In genomic region chr3:119352235-119352634, GRCh38 we compare ENCODE assay signal across 9 cellular contexts. TPM values are rescaled to one million over a fixed set of nuclear protein-coding genes. Genes with fewer than 3 reads are reported as not detected.
DNase-seq lines count a peak whose midpoint lies in the region; ATAC-seq, FAIRE-seq and TF ChIP-seq lines count a peak whose summit lies in the region.
"Had no signal": no experiment of that assay in that cellular context is flagged by ENCODE, and none has a peak within 500 bp of the region (broad histone marks: within the 10 kb centered on the region; RNA-seq: fewer than 3 reads in every experiment).

No MANE protein-coding gene starts in this region.

- H3K36me3 ChIP-seq in astrocyte (ENCODE audit: insufficient read depth, low read length), result peaks cover 2% of the 10 kb centered on the region
- no peaks in the 10 kb centered on the region for H3K36me3 ChIP-seq in skeletal muscle tissue (ENCODE audit: control insufficient read depth in 3 of 3, insufficient read depth in 3 of 3, low read length in 3 of 3)
- H3K36me3 ChIP-seq in small intestine (ENCODE audit: control insufficient read depth in 2 of 2, insufficient read depth in 2 of 2, low read length in 2 of 2), result no peaks in the 10 kb centered on the region

- H3K79me2 ChIP-seq in astrocyte (ENCODE audit: insufficient read depth, low read length), result peaks cover 68% of the 10 kb centered on the region

- H3K9me3 Mint-ChIP-seq in astrocyte (ENCODE audit: unreplicated experiment), result no peaks in the 10 kb centered on the region

- H3K27ac Mint-ChIP-seq in astrocyte (ENCODE audit: unreplicated experiment), result peak overlapping the region; percentile 86

- H3K9me3 ChIP-seq in astrocyte (ENCODE audit: insufficient read depth, low read depth, low read length), result no peaks in the 10 kb centered on the region
- H3K9me3 ChIP-seq in skeletal muscle tissue (ENCODE audit: control insufficient read depth in 3 of 3, low read length in 3 of 3), result no peaks in the 10 kb centered on the region
- H3K9me3 ChIP-seq in small intestine (ENCODE audit: control insufficient read depth, low read depth), result no peaks in the 10 kb centered on the region

- no peaks in the 10 kb centered on the region for H3K27me3 Mint-ChIP-seq in astrocyte (ENCODE audit: low read depth, unreplicated experiment)

- H3K9ac ChIP-seq in astrocyte (ENCODE audit: low read length), result peak overlapping the region; percentile 24
- H3K9ac ChIP-seq in skeletal muscle tissue (ENCODE audit: low read depth in 1 of 3, low read length in 3 of 3), result no peak overlapping the region

- FAIRE-seq in astrocyte (lab: Jason Lieb, UNC) (no peak), small intestine (lab: Jason Lieb, UNC) (no peak)
- FAIRE-seq: islet of Langerhans had no signal

- no peak for TF ChIP-seq CTCF in astrocyte (IDR thresholded peaks at IDR 0.05; ENCODE audit: insufficient read depth, low read depth, low read length)

- no peak for TF ChIP-seq POLR2A in GM18505 (IDR thresholded peaks at IDR 0.05; ENCODE audit: borderline replicate concordance, extremely low read depth, insufficient read depth, insufficient read length)

- peak overlapping the region; percentile 58 for H3K4me3 Mint-ChIP-seq in astrocyte (ENCODE audit: unreplicated experiment)

- peak overlapping the region; percentile 53 for H3K27ac ChIP-seq in astrocyte (ENCODE audit: low read depth, low read length)
- H3K27ac ChIP-seq in skeletal muscle tissue (ENCODE audit: low read depth, low read length), result peak overlapping the region; percentile 15
- peak overlapping the region in 1 of 2 donors; percentile 64 for H3K27ac ChIP-seq in small intestine (ENCODE audit: low read depth in 1 of 2, low read length in 1 of 2)

- peak overlapping the region; percentile 61 for H3K4me2 ChIP-seq in astrocyte (ENCODE audit: low read length)

- H3K36me3 Mint-ChIP-seq in astrocyte (ENCODE audit: low read depth, unreplicated experiment), result peaks cover 7% of the 10 kb centered on the region

- H3K4me3 ChIP-seq in astrocyte (ENCODE audit: insufficient read depth, low read depth, low read length) (no peak overlapping the region), skeletal muscle tissue (ENCODE audit: low read length in 3 of 3) (no peak overlapping the region), small intestine (ENCODE audit: low read depth in 1 of 2, low read length in 2 of 2) (no peak overlapping the region)

- WGBS in small intestine, 3 donors, result 65 to 81% (median 71%) methylated on average over 4 of the region's 4 CpGs

- H3K27me3 ChIP-seq in astrocyte (ENCODE audit: insufficient read depth, low read length) (no peaks in the 10 kb centered on the region), skeletal muscle tissue (ENCODE audit: control insufficient read depth in 3 of 3, insufficient read depth in 3 of 3, low read length in 3 of 3) (no peaks in the 10 kb centered on the region), small intestine (ENCODE audit: control insufficient read depth in 2 of 2, insufficient read depth in 2 of 2, low read length in 2 of 2) (no peaks in the 10 kb centered on the region)

- H2AFZ ChIP-seq in astrocyte (ENCODE audit: low read depth, low read length), result no peak overlapping the region

- peaks cover 50% of the 10 kb centered on the region for H3K4me1 Mint-ChIP-seq in astrocyte (ENCODE audit: low read depth, unreplicated experiment)

- DNase-seq in NOMO-1 treated with dmso at 0.1 percent for 144 hours (lab: John Stamatoyannopoulos, UW; ENCODE audit: unreplicated experiment) (peak; percentile 77), astrocyte (ENCODE audit: low read depth) (peak; percentile 53), epidermal melanocyte (ENCODE audit: insufficient read length, low spot score) (no peak), small intestine (no peak), mesenteric fat pad (ENCODE audit: low spot score) (no peak)

- H3K4me1 ChIP-seq in astrocyte (ENCODE audit: insufficient read depth, low read length) (peaks cover 35% of the 10 kb centered on the region), skeletal muscle tissue (ENCODE audit: control insufficient read depth in 3 of 3, insufficient read depth in 3 of 3, low read length in 3 of 3) (peaks cover 4 to 19% (median 4%) of the 10 kb centered on the region in 3 donors), small intestine (ENCODE audit: control insufficient read depth in 2 of 2, insufficient read depth in 1 of 2, low read depth in 1 of 2, low read length in 1 of 2) (peaks cover 0 to 17% of the 10 kb centered on the region in 2 donors)

- peaks cover 55% of the 10 kb centered on the region for H4K20me1 ChIP-seq in astrocyte (ENCODE audit: insufficient read depth, low read length)

- peak; percentile 99 for ATAC-seq in GM18505 (IDR thresholded peaks at IDR 0.05; ENCODE audit: unreplicated experiment)
- ATAC-seq in HG02623 (IDR thresholded peaks at IDR 0.05; ENCODE audit: unreplicated experiment), result peak; percentile 98

RNA-seq across cellular contexts. Expression of gene ARHGAP31, which starts 58.1 kb away (rescaled TPM):
- total RNA-seq in astrocyte, result 48.1 and 58.8 TPM in 2 replicates
- total RNA-seq in skeletal muscle tissue, result 9.4 TPM
- polyA plus RNA-seq in small intestine, result 1 to 10 TPM in 2 of 3 donors, under 1 TPM in 1; 0.89 to 6.4 (median 3.0) TPM
- 63.4 TPM for total RNA-seq in mesenteric fat pad

Comparison
In these comparisons a context has a peak if more than half of its experiments do, and no peak if none do; other contexts are left out.
1. DNase-seq: peak in NOMO-1 treated with dmso at 0.1 percent for 144 hours (single experiment) and astrocyte (single experiment); none in epidermal melanocyte (single experiment), small intestine (single experiment) and mesenteric fat pad (single experiment).